8 cellular contexts compared by ENCODE assay signal in the genomic region with DNA sequence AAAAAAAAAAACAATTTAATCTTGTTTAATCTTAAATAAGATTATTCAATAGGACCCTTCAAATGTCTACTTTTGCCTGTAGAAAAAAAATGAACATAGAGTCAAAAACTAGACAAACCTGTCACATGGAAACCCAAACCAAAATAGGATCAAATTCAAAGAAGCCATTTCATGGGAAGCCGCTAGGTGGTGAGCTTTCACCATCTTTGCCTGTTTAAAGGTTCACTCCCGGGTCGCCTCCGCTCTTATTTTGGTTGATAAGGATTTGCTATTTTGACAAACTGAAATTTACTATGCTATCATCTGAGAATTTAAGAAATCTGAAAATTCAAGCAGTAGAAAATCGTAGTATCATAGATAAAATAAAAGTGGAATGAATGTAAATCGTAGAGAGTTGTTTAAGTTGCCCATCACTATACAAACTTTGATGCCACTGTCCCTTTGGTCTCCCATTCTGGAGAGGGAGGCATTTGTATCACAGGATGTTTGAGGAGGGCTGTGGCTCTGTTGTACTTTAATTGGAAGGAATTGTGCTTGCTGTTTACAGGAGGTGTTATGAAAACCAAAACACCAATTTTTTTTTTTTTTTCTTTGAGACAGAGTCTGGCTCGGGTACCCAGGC. TPM values are rescaled to one million over a fixed set of nuclear protein-coding genes. Genes with fewer than 3 reads are reported as not detected.
DNase-seq lines count a peak whose midpoint lies in the region; ATAC-seq and TF ChIP-seq lines count a peak whose summit lies in the region.

No MANE protein-coding gene starts in this region.

- intact Hi-C loops in left cardiac atrium (cut with DNase I) (loop anchor here (5.0 to 10.0 kb wide), 4 partner anchors 117 to 659 kb away; no protein-coding TSS in a partner anchor), sigmoid colon (cut with DNase I) (loop anchor here (5.0 kb wide), 3 partner anchors 284 to 659 kb away; no protein-coding TSS in a partner anchor)

- POLR2A ChIA-PET in AG04450 (lab: Yijun Ruan, JAX): interaction anchor here (1.0 kb wide), 1 partner anchor 157 kb away, joined by 7 read pairs; no protein-coding TSS in a partner anchor

- TF ChIP-seq CTCF in AG04450 (IDR thresholded peaks at IDR 0.05; ENCODE audit: low read depth, low read length) (peak; percentile 87), GM12864 (IDR thresholded peaks at IDR 0.05; ENCODE audit: low read depth, low read length, missing control alignments) (peak; percentile 80), sigmoid colon (IDR thresholded peaks at IDR 0.05) (peak; percentile 56 to 80 (median 67))

- 15 to 18% methylated on average over 7 of the region's 7 CpGs for WGBS in sigmoid colon, 2 donors

- CTCF ChIA-PET in AG04450 (lab: Charles Lee): interaction anchor here (0.6 to 1.9 kb wide), 19 partner anchors 11 to 661 kb away, joined by 3 to 11 read pairs (median 3); no protein-coding TSS in a partner anchor

- H3K9me3 ChIP-seq in AG04450 (ENCODE audit: control insufficient read depth, insufficient read depth, low read length): no peaks in the 10 kb centered on the region; the same call in 1 of the 2 replicates
- H3K9me3 ChIP-seq in sigmoid colon: no peaks in the 10 kb centered on the region

- H3K27ac ChIP-seq in AG04450 (ENCODE audit: low read depth, low read length) (no peak overlapping the region), sigmoid colon (no peak overlapping the region)

- no peak for TF ChIP-seq POLR2A in sigmoid colon (IDR thresholded peaks at IDR 0.05)

- H3K4me3 ChIP-seq in AG04450 (ENCODE audit: low read depth, low read length) (no peak overlapping the region), GM12864 (ENCODE audit: low read depth, low read length) (no peak overlapping the region), sigmoid colon (no peak overlapping the region)

- ATAC-seq in HG02973 (IDR thresholded peaks at IDR 0.05; ENCODE audit: unreplicated experiment) (peak; percentile 58), left cardiac atrium (peak; percentile 53 to 72)

- DNase-seq in AG04450 (ENCODE audit: low read depth, low spot score) (peak; percentile 55), GM12864 (ENCODE audit: low read depth) (peak; percentile 12), NCI-H2196 (lab: John Stamatoyannopoulos, UW; ENCODE audit: unreplicated experiment) (peak; percentile 67), left cardiac atrium (peak; percentile 40), sigmoid colon (peak; percentile 74), GOT3 (lab: John Stamatoyannopoulos, UW) (no peak)
- peak; percentile 11 to 23 for DNase-seq in activated CD4-positive, alpha-beta T cell treated with anti-CD3 and anti-CD28 coated beads, Interleukin-2, amount 50 U/mL, for 48 hours

- H3K27me3 ChIP-seq in AG04450 (ENCODE audit: control insufficient read depth, insufficient read depth, low read length): no peaks in the 10 kb centered on the region
- H3K27me3 ChIP-seq in sigmoid colon: peaks cover 0 to 6% (median 0%) of the 10 kb centered on the region in 3 donors

- TF ChIP-seq EP300 in sigmoid colon (IDR thresholded peaks at IDR 0.05): no peak

- no peaks in the 10 kb centered on the region for H3K36me3 ChIP-seq in sigmoid colon

- peaks cover 0 to 3% (median 0%) of the 10 kb centered on the region in 4 donors for H3K4me1 ChIP-seq in sigmoid colon

RNA-seq across cellular contexts. Expression of a gene that starts 43.5 kb away (rescaled TPM):
- polyA plus RNA-seq in AG04450 (2011; rRNA removed) (9.9 and 12.4 TPM in 2 replicates), sigmoid colon (under 1 TPM in 1 of 3 donors, not detected in 2; 0.04 TPM)
- polyA minus RNA-seq in AG04450 (2011; rRNA and poly(A)+ RNA removed): 25.4 and 31.5 TPM in 2 replicates
- total RNA-seq in left cardiac atrium (under 1 TPM; 0.24 to 0.34 TPM), sigmoid colon (under 1 TPM; under 0.01 to 0.41 (median 0.26) TPM)
